Comparison of ENCODE assay signal across 9 cellular contexts in genomic region chr17:28416703-28417311, GRCh38. TPM values are rescaled to one million over a fixed set of nuclear protein-coding genes. Genes with fewer than 3 reads are reported as not detected.
A peak's percentile ranks its signal among the peaks of the same experiment; 100 is the strongest.
DNase-seq lines count a peak whose midpoint lies in the region; ATAC-seq and TF ChIP-seq lines count a peak whose summit lies in the region.
"Had no signal": no experiment of that assay in that cellular context is flagged by ENCODE, and none has a peak within 500 bp of the region (broad histone marks: within the 10 kb centered on the region; RNA-seq: fewer than 3 reads in every experiment).

No MANE protein-coding gene starts in this region.

- CTCF ChIA-PET in activated CD8-positive, alpha-beta T cell treated with anti-CD3 and anti-CD28 coated beads, Interleukin-2, amount 10 ng/mL, durations not matched to agents 7 days and 5 days (lab: Charles Lee) = interaction anchor here (0.6 to 2.6 kb wide), 35 partner anchors 8 to 803 kb away, joined by 3 to 24 read pairs (median 3); partner anchors contain the start of genes IFT20, LYRM9, POLDIP2 and SLC46A1

- in situ Hi-C loops in transverse colon (cut with MboI; ENCODE audit: low pct_ligation_motif_present in 1 of 4, low pct_unique_long_range_greater_than_20kb in 1 of 4, low sequenced_read_pairs in 3 of 4) = no loop called here

- POLR2A ChIA-PET in activated CD8-positive, alpha-beta T cell treated with anti-CD3 and anti-CD28 coated beads, Interleukin-2, amount 10 ng/mL, durations not matched to agents 7 days and 5 days (lab: Charles Lee) = no interaction called here

- TF ChIP-seq CTCF in esophagus muscularis mucosa (IDR thresholded peaks at IDR 0.05) (peak; percentile 25 to 62 (median 33)), nephron progenitor cell (IDR thresholded peaks at IDR 0.05) (peak; percentile 70), transverse colon (IDR thresholded peaks at IDR 0.05) (peak; percentile 56 to 62 (median 59))

- H3K36me3 ChIP-seq in esophagus muscularis mucosa (no peaks in the 10 kb centered on the region), transverse colon (no peaks in the 10 kb centered on the region)

- no peak overlapping the region for H3K27ac Mint-ChIP-seq in activated CD8-positive, alpha-beta T cell treated with anti-CD3 and anti-CD28 coated beads, Interleukin-2, amount 10 ng/mL, durations not matched to agents 7 days and 5 days
- no peak overlapping the region for H3K27ac Mint-ChIP-seq in nephron progenitor cell

- H3K4me3 ChIP-seq in esophagus muscularis mucosa (no peak overlapping the region), transverse colon (no peak overlapping the region)
- H3K4me3 ChIP-seq: skin epidermis had no signal

- H3K27me3 Mint-ChIP-seq in activated CD8-positive, alpha-beta T cell treated with anti-CD3 and anti-CD28 coated beads, Interleukin-2, amount 10 ng/mL, durations not matched to agents 7 days and 5 days (ENCODE audit: low read depth) = peaks cover 7% of the 10 kb centered on the region
- peaks cover 24% of the 10 kb centered on the region for H3K27me3 Mint-ChIP-seq in nephron progenitor cell (ENCODE audit: low read depth, poor library complexity)

- peak; percentile 32 for DNase-seq in COLO668 (lab: John Stamatoyannopoulos, UW; ENCODE audit: unreplicated experiment)
- DNase-seq in NCI-H69 (lab: John Stamatoyannopoulos, UW) = peak; percentile 90
- peak; percentile 70 for DNase-seq in activated CD8-positive, alpha-beta T cell treated with anti-CD3 and anti-CD28 coated beads, Interleukin-2, amount 10 ng/mL, durations not matched to agents 7 days and 5 days
- DNase-seq in esophagus muscularis mucosa (ENCODE audit: extremely low spot score) = peak; percentile 83
- DNase-seq in nephron progenitor cell = peak; percentile 58
- peak; percentile 68 for DNase-seq in transverse colon

- H3K4me1 ChIP-seq in esophagus muscularis mucosa = no peaks in the 10 kb centered on the region
- no peaks in the 10 kb centered on the region for H3K4me1 ChIP-seq in transverse colon

- WGBS in esophagus muscularis mucosa = 17% methylated on average over 13 of the region's 13 CpGs
- WGBS in transverse colon (ENCODE audit: low coverage in 1 of 2), 2 donors = 16 to 27% methylated on average over 6 to 13 of the region's 13 CpGs

- H3K4me3 Mint-ChIP-seq in activated CD8-positive, alpha-beta T cell treated with anti-CD3 and anti-CD28 coated beads, Interleukin-2, amount 10 ng/mL, durations not matched to agents 7 days and 5 days = no peak overlapping the region
- no peak overlapping the region for H3K4me3 Mint-ChIP-seq in nephron progenitor cell

- peak; percentile 81 for ATAC-seq in HG02610 (IDR thresholded peaks at IDR 0.05; ENCODE audit: unreplicated experiment)
- ATAC-seq in activated CD8-positive, alpha-beta T cell treated with anti-CD3 and anti-CD28 coated beads, Interleukin-2, amount 10 ng/mL, durations not matched to agents 7 days and 5 days = peak; percentile 96
- no peak for ATAC-seq in HG02571 (IDR thresholded peaks at IDR 0.05; ENCODE audit: unreplicated experiment)

- H3K27me3 ChIP-seq in esophagus muscularis mucosa = peaks cover 0 to 16% (median 0%) of the 10 kb centered on the region in 4 donors
- peaks cover 10% of the 10 kb centered on the region for H3K27me3 ChIP-seq in transverse colon

- H3K36me3 Mint-ChIP-seq in activated CD8-positive, alpha-beta T cell treated with anti-CD3 and anti-CD28 coated beads, Interleukin-2, amount 10 ng/mL, durations not matched to agents 7 days and 5 days (ENCODE audit: low read depth) = no peaks in the 10 kb centered on the region
- H3K36me3 Mint-ChIP-seq in nephron progenitor cell (ENCODE audit: low read depth) = no peaks in the 10 kb centered on the region

- H3K4me1 Mint-ChIP-seq in activated CD8-positive, alpha-beta T cell treated with anti-CD3 and anti-CD28 coated beads, Interleukin-2, amount 10 ng/mL, durations not matched to agents 7 days and 5 days (ENCODE audit: low read depth) = peaks cover 2% of the 10 kb centered on the region
- peaks cover 4% of the 10 kb centered on the region for H3K4me1 Mint-ChIP-seq in nephron progenitor cell

- no peaks in the 10 kb centered on the region for H3K9me3 ChIP-seq in esophagus muscularis mucosa
- no peaks in the 10 kb centered on the region for H3K9me3 ChIP-seq in transverse colon

- H3K27ac ChIP-seq in esophagus muscularis mucosa (replicated peaks in 1 of 4) (no peak overlapping the region), transverse colon (no peak overlapping the region)
- H3K27ac ChIP-seq: skin epidermis had no signal

- TF ChIP-seq EP300 in esophagus muscularis mucosa (IDR thresholded peaks at IDR 0.05) (no peak), transverse colon (IDR thresholded peaks at IDR 0.05; ENCODE audit: low read depth) (no peak)

- intact Hi-C loops in esophagus muscularis mucosa (cut with DNase I) = no loop called here
- intact Hi-C loops in transverse colon (cut with DNase I; ENCODE audit: low total_unique reads) = no loop called here

- no peaks in the 10 kb centered on the region for H3K9me3 Mint-ChIP-seq in activated CD8-positive, alpha-beta T cell treated with anti-CD3 and anti-CD28 coated beads, Interleukin-2, amount 10 ng/mL, durations not matched to agents 7 days and 5 days (ENCODE audit: insufficient read depth)
- H3K9me3 Mint-ChIP-seq in nephron progenitor cell = no peaks in the 10 kb centered on the region

- TF ChIP-seq POLR2A in esophagus muscularis mucosa (IDR thresholded peaks at IDR 0.05; ENCODE audit: low read depth) (no peak), transverse colon (IDR thresholded peaks at IDR 0.05) (no peak)

RNA-seq across cellular contexts. Expression of gene SLC46A1, which starts 10.8 kb away (rescaled TPM):
- 1 to 10 TPM; 2.7 to 3.1 TPM for total RNA-seq in activated CD8-positive, alpha-beta T cell treated with anti-CD3 and anti-CD28 coated beads, Interleukin-2, amount 10 ng/mL, durations not matched to agents 7 days and 5 days
- 1 to 10 TPM; 4.6 to 9.6 (median 7.4) TPM for total RNA-seq in esophagus muscularis mucosa
- 10 to 100 TPM in 2 of 4 donors, 1 to 10 TPM in 2; 7.5 to 15.9 (median 11.0) TPM for total RNA-seq in transverse colon

RNA-seq across cellular contexts. Expression of gene SARM1, which starts 45.3 kb away (rescaled TPM):
- total RNA-seq in activated CD8-positive, alpha-beta T cell treated with anti-CD3 and anti-CD28 coated beads, Interleukin-2, amount 10 ng/mL, durations not matched to agents 7 days and 5 days = 10 to 100 TPM; 16.2 to 20.0 TPM
- total RNA-seq in esophagus muscularis mucosa = 10 to 100 TPM in 3 of 4 donors, 1 to 10 TPM in 1; 8.3 to 24.9 (median 13.8) TPM
- total RNA-seq in transverse colon = 10 to 100 TPM in 2 of 4 donors, 1 to 10 TPM in 2; 6.0 to 22.1 (median 9.5) TPM

RNA-seq across cellular contexts. Expression of gene VTN, which starts 46.7 kb away (rescaled TPM):
- not detected for total RNA-seq in activated CD8-positive, alpha-beta T cell treated with anti-CD3 and anti-CD28 coated beads, Interleukin-2, amount 10 ng/mL, durations not matched to agents 7 days and 5 days
- 1 to 10 TPM in 1 of 4 donors, under 1 TPM in 3; under 0.01 to 1.3 (median 0.58) TPM for total RNA-seq in esophagus muscularis mucosa
- not detected for total RNA-seq in transverse colon

RNA-seq across cellular contexts. Expression of gene SEBOX, which starts 51.8 kb away (rescaled TPM):
- total RNA-seq in activated CD8-positive, alpha-beta T cell treated with anti-CD3 and anti-CD28 coated beads, Interleukin-2, amount 10 ng/mL, durations not matched to agents 7 days and 5 days = not detected
- not detected for total RNA-seq in esophagus muscularis mucosa
- not detected for total RNA-seq in transverse colon

RNA-seq across cellular contexts. Expression of gene SLC13A2, which starts 56.6 kb away (rescaled TPM):
- not detected for total RNA-seq in activated CD8-positive, alpha-beta T cell treated with anti-CD3 and anti-CD28 coated beads, Interleukin-2, amount 10 ng/mL, durations not matched to agents 7 days and 5 days
- total RNA-seq in esophagus muscularis mucosa (not detected), transverse colon (10 to 100 TPM in 3 of 4 donors, not detected in 1; 49.7 to 95.0 (median 50.3) TPM)

Comparison
In these comparisons a context has a peak if more than half of its experiments do, and no peak if none do; other contexts are left out.
1. DNase-seq: peak in every context shown above with its lines; median percentile 90 in NCI-H69; 83 in esophagus muscularis mucosa; 70 in activated CD8-positive, alpha-beta T cell treated with anti-CD3 and anti-CD28 coated beads, Interleukin-2, amount 10 ng/mL, durations not matched to agents 7 days and 5 days; 68 in transverse colon; 58 in nephron progenitor cell; 32 in COLO668.